18 cellular contexts compared by ENCODE assay signal in genomic region chr7:100063376-100063775, GRCh38. TPM values are rescaled to one million over a fixed set of nuclear protein-coding genes. Genes with fewer than 3 reads are reported as not detected.
A peak's percentile ranks its signal among the peaks of the same experiment; 100 is the strongest.
DNase-seq lines count a peak whose midpoint lies in the region; TF ChIP-seq lines count a peak whose summit lies in the region.
"Had no signal": no experiment of that assay in that cellular context is flagged by ENCODE, and none has a peak within 500 bp of the region (broad histone marks: within the 10 kb centered on the region; RNA-seq: fewer than 3 reads in every experiment).

No MANE protein-coding gene starts in this region.

- H3K27me3 Mint-ChIP-seq in nephron progenitor cell (ENCODE audit: low read depth, poor library complexity) (no peaks in the 10 kb centered on the region), type B pancreatic cell (no peaks in the 10 kb centered on the region), endodermal cell (ENCODE audit: insufficient read depth) (no peaks in the 10 kb centered on the region)
- H3K27me3 Mint-ChIP-seq: CD4-positive, alpha-beta T cell had no signal

- H3K27ac Mint-ChIP-seq in nephron progenitor cell (peak overlapping the region; percentile 46), type B pancreatic cell (peak overlapping the region; percentile 50), endodermal cell (no peak overlapping the region)
- H3K27ac Mint-ChIP-seq: CD4-positive, alpha-beta T cell; CD8-positive, alpha-beta T cell had no signal

- peaks cover 40% of the 10 kb centered on the region for H3K9me3 Mint-ChIP-seq in nephron progenitor cell
- H3K9me3 Mint-ChIP-seq in type B pancreatic cell: no peaks in the 10 kb centered on the region
- H3K9me3 Mint-ChIP-seq in endodermal cell: peaks cover 25% of the 10 kb centered on the region
- H3K9me3 Mint-ChIP-seq: CD4-positive, alpha-beta T cell; CD8-positive, alpha-beta T cell had no signal

- no peak overlapping the region for H3K4me3 Mint-ChIP-seq in nephron progenitor cell
- H3K4me3 Mint-ChIP-seq in type B pancreatic cell: no peak overlapping the region
- no peak overlapping the region for H3K4me3 Mint-ChIP-seq in endodermal cell
- H3K4me3 Mint-ChIP-seq: CD4-positive, alpha-beta T cell; CD8-positive, alpha-beta T cell had no signal

- H3K4me1 Mint-ChIP-seq in nephron progenitor cell (no peaks in the 10 kb centered on the region), type B pancreatic cell (ENCODE audit: unreplicated experiment) (peaks cover 7% of the 10 kb centered on the region), endodermal cell (no peaks in the 10 kb centered on the region)

- H3K4me1 ChIP-seq in BLaER1 (no peaks in the 10 kb centered on the region), stomach (peaks cover 11 to 20% (median 13%) of the 10 kb centered on the region in 4 donors), endodermal cell (ENCODE audit: control insufficient read depth, insufficient read depth, low read length) (no peaks in the 10 kb centered on the region)
- H3K4me1 ChIP-seq: Caco-2 had no signal

- no peak overlapping the region for H3K27ac ChIP-seq in BLaER1
- peak overlapping the region; percentile 18; the same call in 1 of the 2 replicates for H3K27ac ChIP-seq in RWPE1
- H3K27ac ChIP-seq in stomach: no peak overlapping the region
- H3K27ac ChIP-seq in endodermal cell (ENCODE audit: low read depth, low read length): no peak overlapping the region
- H3K27ac ChIP-seq: BLaER1 treated with 17β-estradiol and CSF1 and Interleukin-3, amounts not matched to agents 10 nM and 100 nM; C4-2B had no signal

- TF ChIP-seq EP300 in stomach (IDR thresholded peaks at IDR 0.05): no peak

- H3K4me2 ChIP-seq in BLaER1: no peak overlapping the region
- H3K4me2 ChIP-seq: BLaER1 treated with 17β-estradiol and CSF1 and Interleukin-3, amounts not matched to agents 10 nM and 100 nM had no signal

- no peak for TF ChIP-seq POLR2A in stomach (IDR thresholded peaks at IDR 0.05)

- H3K9ac ChIP-seq in BLaER1 (peak overlapping the region; percentile 4; the same call in 1 of the 2 replicates), endodermal cell (ENCODE audit: extremely low read depth, low read length, poor library complexity, severe bottlenecking) (no peak overlapping the region)
- H3K9ac ChIP-seq: BLaER1 treated with 17β-estradiol and CSF1 and Interleukin-3, amounts not matched to agents 10 nM and 100 nM had no signal

- CTCF ChIA-PET in RWPE1 (lab: Yijun Ruan, JAX): interaction anchor here (0.7 kb wide), 1 partner anchor 168 kb away, joined by 3 read pairs; no protein-coding TSS in a partner anchor

- H3K4me3 ChIP-seq in BLaER1 (no peak overlapping the region), stomach (no peak overlapping the region), endodermal cell (ENCODE audit: low read length) (no peak overlapping the region)
- H3K4me3 ChIP-seq: BLaER1 treated with 17β-estradiol and CSF1 and Interleukin-3, amounts not matched to agents 10 nM and 100 nM had no signal

- TF ChIP-seq CTCF in RWPE1 (conservative IDR thresholded peaks at IDR 0.05; ENCODE audit: low read depth) (no peak), nephron progenitor cell (IDR thresholded peaks at IDR 0.05) (no peak), type B pancreatic cell (conservative IDR thresholded peaks at IDR 0.05) (no peak), stomach (IDR thresholded peaks at IDR 0.05) (no peak), endodermal cell (conservative IDR thresholded peaks at IDR 0.05) (no peak)

- intact Hi-C loops in stomach (cut with DNase I; ENCODE audit: low total_unique reads): no loop called here

- peaks cover 85% of the 10 kb centered on the region for H3K36me3 Mint-ChIP-seq in nephron progenitor cell (ENCODE audit: low read depth)
- peaks cover 57% of the 10 kb centered on the region for H3K36me3 Mint-ChIP-seq in type B pancreatic cell
- H3K36me3 Mint-ChIP-seq in endodermal cell (ENCODE audit: low read depth): peaks cover 87% of the 10 kb centered on the region

- no peaks in the 10 kb centered on the region for H3K9me3 ChIP-seq in BLaER1
- H3K9me3 ChIP-seq in stomach: no peaks in the 10 kb centered on the region
- H3K9me3 ChIP-seq in endodermal cell (ENCODE audit: control insufficient read depth, low read length): no peaks in the 10 kb centered on the region
- H3K9me3 ChIP-seq: BE2C; BLaER1 treated with 17β-estradiol and CSF1 and Interleukin-3, amounts not matched to agents 10 nM and 100 nM; Caco-2 had no signal

- 90 to 95% (median 94%) methylated on average over 4 of the region's 4 CpGs for WGBS in stomach, 5 donors
- 91 to 96% methylated on average over 4 of the region's 4 CpGs for WGBS in endodermal cell (ENCODE audit: insufficient coverage in 1 of 2, insufficient read length in 1 of 2), 2 experiments

- H3K27me3 ChIP-seq in BLaER1 (no peaks in the 10 kb centered on the region), stomach (no peaks in the 10 kb centered on the region), endodermal cell (ENCODE audit: control insufficient read depth, insufficient read depth, low read length, poor library complexity, severe bottlenecking) (no peaks in the 10 kb centered on the region)
- H3K27me3 ChIP-seq: BE2C; BLaER1 treated with 17β-estradiol and CSF1 and Interleukin-3, amounts not matched to agents 10 nM and 100 nM had no signal

- H3K36me3 ChIP-seq in BLaER1: peaks cover 100% of the 10 kb centered on the region
- H3K36me3 ChIP-seq in stomach: peaks cover 44 to 94% (median 88%) of the 10 kb centered on the region in 4 donors
- H3K36me3 ChIP-seq in endodermal cell (ENCODE audit: control insufficient read depth, insufficient read depth, low read length): peaks cover 79% of the 10 kb centered on the region

- POLR2A ChIA-PET in RWPE1 (lab: Yijun Ruan, JAX; ENCODE audit: low non-redundant PET): no interaction called here

- DNase-seq in RWPE1 (ENCODE audit: low spot score): no peak
- DNase-seq in nephron progenitor cell: no peak
- DNase-seq in type B pancreatic cell (ENCODE audit: extremely low spot score, unreplicated experiment): no peak
- DNase-seq in stomach: no peak
- DNase-seq in endodermal cell: no peak
- DNase-seq in activated CD4-positive, alpha-beta T cell treated with anti-CD3 and anti-CD28 coated beads, Interleukin-2, amount 50 U/mL, for 4 hours: no peak
- DNase-seq: 8988T; ACHN; BE2C; Caco-2; Calu3; CD4-positive, alpha-beta T cell; CD8-positive, alpha-beta T cell; DMS79 treated with DMSO at 0.1 percent for 48 hours; GF-D8 had no signal

- H4K20me1 ChIP-seq in BLaER1: peaks cover 11% of the 10 kb centered on the region; the same call in 1 of the 2 replicates

RNA-seq across cellular contexts. Expression of gene ZSCAN21, which starts 13.8 kb away (rescaled TPM):
- total RNA-seq in type B pancreatic cell (ENCODE audit: low replicate concordance) (11.9 and 16.4 TPM in 2 replicates), stomach (10 to 100 TPM in 4 of 5 donors, 1 to 10 TPM in 1; 6.4 to 48.4 (median 14.6) TPM), endodermal cell (10 to 100 TPM; 22.7 to 25.1 TPM)
- 1 to 10 TPM; 5.4 to 7.0 (median 6.8) TPM for polyA plus RNA-seq in stomach
- polyA plus RNA-seq in endodermal cell (2013, experiment 1 of 2): 18.8 TPM
- 16.1 TPM for polyA plus RNA-seq in endodermal cell (2013, experiment 2 of 2)

RNA-seq across cellular contexts. Expression of gene ZNF3, which starts 18.1 kb away (rescaled TPM):
- total RNA-seq in type B pancreatic cell (ENCODE audit: low replicate concordance): 52.8 and 66.6 TPM in 2 replicates
- total RNA-seq in stomach: 10 to 100 TPM; 15.2 to 42.0 (median 37.8) TPM
- 10 to 100 TPM; 12.4 to 19.6 (median 13.5) TPM for polyA plus RNA-seq in stomach
- total RNA-seq in endodermal cell: 10 to 100 TPM; 32.8 to 39.9 TPM
- polyA plus RNA-seq in endodermal cell (2013, experiment 1 of 2): 48.7 TPM
- polyA plus RNA-seq in endodermal cell (2013, experiment 2 of 2): 43.7 TPM

RNA-seq across cellular contexts. Expression of gene COPS6, which starts 25.4 kb away (rescaled TPM):
- total RNA-seq in type B pancreatic cell (ENCODE audit: low replicate concordance) (87.0 and 120 TPM in 2 replicates), stomach (100 to 1,000 TPM in 1 of 5 donors, 10 to 100 TPM in 4; 34.2 to 197 (median 87.5) TPM), endodermal cell (100 to 1,000 TPM; 109 to 121 TPM)
- 100 to 1,000 TPM in 2 of 3 donors, 10 to 100 TPM in 1; 90.0 to 125 (median 117) TPM for polyA plus RNA-seq in stomach
- polyA plus RNA-seq in endodermal cell (2013, experiment 1 of 2): 105 TPM
- 104 TPM for polyA plus RNA-seq in endodermal cell (2013, experiment 2 of 2)

RNA-seq across cellular contexts. Expression of gene MCM7, which starts 37.8 kb away (rescaled TPM):
- 121 and 244 TPM in 2 replicates for total RNA-seq in type B pancreatic cell (ENCODE audit: low replicate concordance)
- total RNA-seq in stomach: 100 to 1,000 TPM in 1 of 5 donors, 10 to 100 TPM in 4; 41.3 to 104 (median 88.9) TPM
- 10 to 100 TPM; 39.6 to 54.5 (median 46.4) TPM for polyA plus RNA-seq in stomach
- total RNA-seq in endodermal cell: 100 to 1,000 TPM; 219 to 242 TPM
- polyA plus RNA-seq in endodermal cell (2013, experiment 1 of 2): 247 TPM
- polyA plus RNA-seq in endodermal cell (2013, experiment 2 of 2): 223 TPM

RNA-seq across cellular contexts. Expression of gene AP4M1, which starts 38.1 kb away (rescaled TPM):
- 25.7 and 28.5 TPM in 2 replicates for total RNA-seq in type B pancreatic cell (ENCODE audit: low replicate concordance)
- total RNA-seq in stomach: 100 to 1,000 TPM in 1 of 5 donors, 10 to 100 TPM in 3, 1 to 10 TPM in 1; 8.4 to 103 (median 19.6) TPM
- 10 to 100 TPM; 14.7 to 24.3 (median 21.3) TPM for polyA plus RNA-seq in stomach
- 10 to 100 TPM; 26.3 to 31.5 TPM for total RNA-seq in endodermal cell
- 28.5 TPM for polyA plus RNA-seq in endodermal cell (2013, experiment 1 of 2)
- polyA plus RNA-seq in endodermal cell (2013, experiment 2 of 2): 26.7 TPM
